38 cellular contexts compared by ENCODE assay signal in the genomic region with DNA sequence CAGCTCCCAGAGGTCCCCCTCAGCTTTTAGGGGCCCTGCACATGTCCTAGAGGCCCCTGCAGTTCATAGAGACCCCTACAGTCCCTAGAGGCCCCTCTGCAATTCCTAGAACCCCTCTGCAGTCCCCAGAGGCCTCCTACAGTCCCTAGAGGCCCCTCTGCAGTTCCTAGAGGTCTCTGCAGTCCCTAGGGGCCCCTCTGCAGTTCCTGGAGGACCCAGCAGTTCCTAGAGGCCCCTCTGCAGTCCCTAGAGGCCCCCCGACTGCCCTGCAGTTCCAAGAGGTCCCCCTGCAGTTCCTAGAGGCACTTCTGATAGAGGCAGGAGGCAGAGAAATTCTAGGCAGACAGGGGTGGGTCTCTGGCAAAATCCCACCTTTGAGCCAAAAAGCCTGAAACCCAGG. TPM values are rescaled to one million over a fixed set of nuclear protein-coding genes. Genes with fewer than 3 reads are reported as not detected.
"Had no signal": no experiment of that assay in that cellular context is flagged by ENCODE, and none has a peak within 500 bp of the region (broad histone marks: within the 10 kb centered on the region; RNA-seq: fewer than 3 reads in every experiment).

No MANE protein-coding gene starts in this region.

- H3K9me3 ChIP-seq: adrenal gland, ascending aorta, body of pancreas, breast epithelium had no signal

- H3K36me3 ChIP-seq: ascending aorta, brain microvascular endothelial cell, breast epithelium, cardiac muscle cell had no signal

- H3K4me3 ChIP-seq: adrenal gland, ascending aorta, body of pancreas, breast epithelium, cardiac muscle cell had no signal

- H3K27ac ChIP-seq: adrenal gland, ascending aorta, body of pancreas, brain microvascular endothelial cell, breast epithelium, cardiac muscle cell had no signal

- DNase-seq: activated effector memory CD4-positive, alpha-beta T cell treated with anti-CD3 and anti-CD28 coated beads, Interleukin-2, amount 50 U/mL, for 16 hours; activated effector memory CD4-positive, alpha-beta T cell treated with Interleukin-2 at 50 U/mL for 16 hours; activated gamma-delta T cell; activated gamma-delta T cell treated with Interleukin-2 at 50 U/mL for 16 hours; activated naive CD4-positive, alpha-beta T cell; activated naive CD4-positive, alpha-beta T cell treated with anti-CD3 and anti-CD28 coated beads for 36 hours; activated naive CD4-positive, alpha-beta T cell treated with anti-CD3 and anti-CD28 coated beads, Interleukin-2, amount 10 ng/mL, durations not matched to agents 7 days and 5 days; activated naive CD4-positive, alpha-beta T cell treated with anti-CD3 and anti-CD28 coated beads, Interleukin-2, amount 50 U/mL, for 16 hours; activated naive CD4-positive, alpha-beta T cell treated with Interleukin-2 at 50 U/mL for 16 hours; activated naive CD8-positive, alpha-beta T cell treated with anti-CD3 and anti-CD28 coated beads for 36 hours; activated naive CD8-positive, alpha-beta T cell treated with anti-CD3 and anti-CD28 coated beads, Interleukin-2, amount 10 ng/mL, durations not matched to agents 7 days and 5 days; activated naive CD8-positive, alpha-beta T cell treated with anti-CD3 and anti-CD28 coated beads, Interleukin-2, amount 50 U/mL, for 24 hours; activated T-cell treated with anti-CD3 and anti-CD28 coated beads, Interleukin-2, amount 50 U/mL, for 4 hours; activated T-cell treated with anti-CD3 and anti-CD28 coated beads, Interleukin-2, amount 50 U/mL, for 48 hours; activated T-cell treated with anti-CD3 and anti-CD28 coated beads, Interleukin-2, amount 50 U/mL, for 72 hours; adrenal gland; amniotic stem cell; amygdala; anterior cingulate cortex; aorta; body of pancreas; brain microvascular endothelial cell; caudate nucleus; central memory CD4-positive, alpha-beta T cell; cerebellar nuclear complex had no signal

- H3K27me3 ChIP-seq: adrenal gland, ascending aorta, body of pancreas, brain microvascular endothelial cell, breast epithelium, cardiac muscle cell had no signal

- H3K4me1 ChIP-seq: adrenal gland, ascending aorta, body of pancreas, breast epithelium had no signal

- ATAC-seq: activated naive CD4-positive, alpha-beta T cell treated with anti-CD3 and anti-CD28 coated beads, Interleukin-2, amount 50 U/mL, for 72 hours; activated naive CD8-positive, alpha-beta T cell treated with anti-CD3 and anti-CD28 coated beads, Interleukin-2, amount 50 U/mL, for 24 hours; activated T-cell treated with anti-CD3 and anti-CD28 coated beads, Interleukin-2, amount 50 U/mL, for 4 hours; activated T-cell treated with anti-CD3 and anti-CD28 coated beads, Interleukin-2, amount 50 U/mL, for 72 hours; activated T-helper 17 cell treated with anti-CD3 and anti-CD28 coated beads, Interleukin-2, amount 50 U/mL, for 72 hours; body of pancreas had no signal

RNA-seq across cellular contexts. Expression of gene MC2R, which starts 35.4 kb away (rescaled TPM):
- total RNA-seq: activated naive CD4-positive, alpha-beta T cell treated with anti-CD3 and anti-CD28 coated beads for 36 hours; activated naive CD4-positive, alpha-beta T cell treated with anti-CD3 and anti-CD28 coated beads, Interleukin-2, amount 50 U/mL, for 72 hours; activated naive CD8-positive, alpha-beta T cell treated with anti-CD3 and anti-CD28 coated beads for 36 hours; activated naive CD8-positive, alpha-beta T cell treated with anti-CD3 and anti-CD28 coated beads, Interleukin-2, amount 10 ng/mL, durations not matched to agents 7 days and 5 days; activated T-cell treated with anti-CD3 and anti-CD28 coated beads, Interleukin-2, amount 50 U/mL, for 4 hours; activated T-cell treated with anti-CD3 and anti-CD28 coated beads, Interleukin-2, amount 50 U/mL, for 72 hours; activated T-helper 1 cell treated with anti-CD3 and anti-CD28 coated beads, Interleukin-12 subunit alpha, Interleukin-12 subunit beta, Interleukin-2, Interleukin-4 antibody, amounts not matched to agents 30 ng/mL and 10 ng/mL and 1 ng/mL, durations not matched to agents 14 hours and 24 hours and 36 hours; activated T-helper 17 cell treated with anti-CD3 and anti-CD28 coated beads, Interleukin-2, amount 50 U/mL, for 72 hours; activated T-helper 2 cell treated with anti-CD3 and anti-CD28 coated beads, Interferon-gamma antibody, Interleukin-2, Interleukin-4, amounts not matched to agents 10 μg/mL and 5 μg/mL and 100 μg/mL, durations not matched to agents 14 hours and 24 hours and 36 hours; aorta; ascending aorta; astrocyte; body of pancreas; breast epithelium; bronchial epithelial cell; cardiac muscle cell; cardiac septum; cerebellum; chondrocyte had no signal
- polyA plus RNA-seq: adipose tissue, aorta, cardiac muscle cell had no signal

RNA-seq across cellular contexts. Expression of gene MC5R, which starts 56.0 kb away (rescaled TPM):
- total RNA-seq: activated naive CD4-positive, alpha-beta T cell treated with anti-CD3 and anti-CD28 coated beads for 36 hours; activated naive CD4-positive, alpha-beta T cell treated with anti-CD3 and anti-CD28 coated beads, Interleukin-2, amount 50 U/mL, for 72 hours; activated naive CD8-positive, alpha-beta T cell treated with anti-CD3 and anti-CD28 coated beads for 36 hours; activated T-cell treated with anti-CD3 and anti-CD28 coated beads, Interleukin-2, amount 50 U/mL, for 4 hours; activated T-cell treated with anti-CD3 and anti-CD28 coated beads, Interleukin-2, amount 50 U/mL, for 72 hours; activated T-helper 1 cell treated with anti-CD3 and anti-CD28 coated beads, Interleukin-12 subunit alpha, Interleukin-12 subunit beta, Interleukin-2, Interleukin-4 antibody, amounts not matched to agents 30 ng/mL and 10 ng/mL and 1 ng/mL, durations not matched to agents 14 hours and 24 hours and 36 hours; activated T-helper 17 cell treated with anti-CD3 and anti-CD28 coated beads, Interleukin-2, amount 50 U/mL, for 72 hours; activated T-helper 2 cell treated with anti-CD3 and anti-CD28 coated beads, Interferon-gamma antibody, Interleukin-2, Interleukin-4, amounts not matched to agents 10 μg/mL and 5 μg/mL and 100 μg/mL, durations not matched to agents 14 hours and 24 hours and 36 hours; aorta; ascending aorta; body of pancreas; breast epithelium; bronchial epithelial cell; cardiac muscle cell; cardiac septum; chondrocyte had no signal
- polyA plus RNA-seq: aorta, cardiac muscle cell had no signal
